In the genomic region with DNA sequence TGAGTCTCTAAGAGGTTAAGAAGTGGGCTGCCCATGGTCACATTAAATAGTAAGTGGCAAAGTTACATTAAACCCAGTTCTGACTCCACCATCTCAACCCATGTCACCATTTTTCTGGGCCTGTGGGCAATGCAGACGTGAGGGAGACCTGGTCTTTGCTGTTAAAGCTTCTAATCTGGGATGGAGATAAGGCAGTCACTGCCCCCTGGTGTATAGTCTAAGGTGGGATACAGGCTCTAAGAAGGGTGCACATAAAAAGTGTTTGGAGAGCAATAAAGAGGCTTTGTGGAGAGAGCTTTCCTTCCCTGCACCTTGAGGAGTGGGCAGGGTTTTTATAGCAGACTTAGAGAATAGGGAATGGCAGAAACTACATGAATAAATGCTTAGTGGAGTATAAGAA, we compare ENCODE assay signal across 9 cellular contexts.
DNase-seq lines count a peak whose midpoint lies in the region; ATAC-seq, FAIRE-seq and TF ChIP-seq lines count a peak whose summit lies in the region.
"Had no signal": no experiment of that assay in that cellular context is flagged by ENCODE, and none has a peak within 500 bp of the region (broad histone marks: within the 10 kb centered on the region; RNA-seq: fewer than 3 reads in every experiment).

No MANE protein-coding gene starts in this region.

- H3K9me3 ChIP-seq in kidney (ENCODE audit: control insufficient read depth in 1 of 2, low read length in 2 of 2) = no peaks in the 10 kb centered on the region

- DNase-seq in AG10803 (ENCODE audit: low read depth) (peak; percentile 29), GM19240 (ENCODE audit: insufficient read length, low spot score) (peak; percentile 10), RKO (ENCODE audit: low spot score) (peak; percentile 8), glomerular visceral epithelial cell (ENCODE audit: extremely low spot score) (peak; percentile 31), pons (ENCODE audit: low spot score) (no peak), kidney (no peak), anterior cingulate cortex (lab: John Stamatoyannopoulos, UW) (no peak)
- DNase-seq: GF-D8 had no signal

- H3K4me1 ChIP-seq in kidney (ENCODE audit: control insufficient read depth in 1 of 2, insufficient read depth in 1 of 2, low read depth in 1 of 2, low read length in 2 of 2) = peaks cover 0 to 5% of the 10 kb centered on the region in 2 donors

- no peak overlapping the region for H3K9ac ChIP-seq in kidney (ENCODE audit: low read length in 2 of 2)

- H3K4me3 ChIP-seq in AG10803 (ENCODE audit: low read length) (no peak overlapping the region), kidney (ENCODE audit: low read length in 2 of 2) (no peak overlapping the region)

- TF ChIP-seq CTCF in AG10803 (conservative IDR thresholded peaks at IDR 0.05; ENCODE audit: low read length) = peak; percentile 47
- no peak for TF ChIP-seq CTCF in kidney (IDR thresholded peaks at IDR 0.05; ENCODE audit: borderline replicate concordance, extremely low read depth, insufficient read depth)

- intact Hi-C loops in kidney (cut with DNase I) = no loop called here

- no peak for ATAC-seq in GM21825 (IDR thresholded peaks at IDR 0.05; ENCODE audit: unreplicated experiment)

- no peak for FAIRE-seq in kidney (lab: Jason Lieb, UNC)

- H3K36me3 ChIP-seq in kidney (ENCODE audit: control insufficient read depth in 1 of 2, insufficient read depth in 2 of 2, low read length in 2 of 2) = no peaks in the 10 kb centered on the region

- no peak overlapping the region for H3K27ac ChIP-seq in kidney (ENCODE audit: low read depth in 2 of 2, low read length in 2 of 2)

Comparison
In these comparisons a context has a peak if more than half of its experiments do, and no peak if none do; other contexts are left out.
1. DNase-seq: peak in AG10803 (single experiment), GM19240 (single experiment), RKO (single experiment) and glomerular visceral epithelial cell (single experiment); none in pons (single experiment), kidney (single experiment) and anterior cingulate cortex (0 of 58).